In the genomic region with DNA sequence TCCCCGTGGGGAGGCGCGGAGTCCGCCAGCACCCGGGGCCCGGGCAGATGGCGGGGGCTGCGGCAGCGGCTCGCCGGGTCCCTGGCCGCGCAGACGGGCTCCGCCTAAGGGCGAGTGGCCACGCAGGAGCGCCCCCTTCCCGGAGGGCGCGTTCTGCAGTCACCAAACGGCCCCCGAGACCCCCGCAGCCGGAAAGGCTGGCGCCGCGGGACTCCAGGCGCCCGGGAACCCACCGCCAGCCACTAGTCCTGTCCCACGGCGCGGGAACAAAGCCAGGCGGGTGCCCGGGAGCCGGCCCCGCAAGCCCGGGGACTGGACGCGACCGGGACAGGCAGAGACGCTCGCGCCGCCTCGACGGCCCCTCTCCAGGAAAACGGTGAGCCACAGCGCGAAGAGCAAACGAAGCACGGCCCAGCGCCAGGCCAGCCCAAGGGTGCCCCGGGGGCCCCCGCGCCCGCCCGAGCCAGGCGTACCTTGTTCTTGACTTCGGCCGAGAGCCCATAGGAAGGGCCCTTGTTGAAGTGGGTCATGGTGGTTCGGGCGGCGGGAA, we compare ENCODE assay signal across 8 cellular contexts. TPM values are rescaled to one million over a fixed set of nuclear protein-coding genes. Genes with fewer than 3 reads are reported as not detected.
DNase-seq lines count a peak whose midpoint lies in the region; ATAC-seq and TF ChIP-seq lines count a peak whose summit lies in the region.

No MANE protein-coding gene starts in this region.

- H3K4me1 Mint-ChIP-seq in CD4-positive, CD25-positive, alpha-beta regulatory T cell, result peaks cover 0 to 22% (median 12%) of the 10 kb centered on the region in 4 donors
- peaks cover 18 to 35% of the 10 kb centered on the region in 2 donors for H3K4me1 Mint-ChIP-seq in stimulated activated naive B cell treated with anti-CD40 and anti-IgM and Interleukin-4, amounts not matched to agents 10 μg/mL and 1 μg/mL and 100 μg/mL, for 72 hours

- TF ChIP-seq CTCF in coronary artery (IDR thresholded peaks at IDR 0.05) (no peak), left lung (IDR thresholded peaks at IDR 0.05) (peak; percentile 22 to 32)

- ATAC-seq in CD4-positive, CD25-positive, alpha-beta regulatory T cell (ENCODE audit: low read depth in 2 of 2), result peak; percentile 17 to 21
- ATAC-seq in GM18867 (IDR thresholded peaks at IDR 0.05; ENCODE audit: unreplicated experiment) (peak; percentile 29), HG03095 (IDR thresholded peaks at IDR 0.05; ENCODE audit: unreplicated experiment) (peak; percentile 22), left lung (peak; percentile 64)
- ATAC-seq in stimulated activated naive B cell treated with anti-CD40 and anti-IgM and Interleukin-4, amounts not matched to agents 10 μg/mL and 1 μg/mL and 100 μg/mL, for 72 hours (replicated peaks), result peak; percentile 40 to 41

- no peaks in the 10 kb centered on the region for H3K9me3 ChIP-seq in CD4-positive, CD25-positive, alpha-beta regulatory T cell (ENCODE audit: control insufficient read depth in 2 of 2, low read length in 2 of 2)
- H3K9me3 ChIP-seq in SJSA1 (replicated peaks), result no peaks in the 10 kb centered on the region; the same call in 1 of the 2 replicates
- H3K9me3 ChIP-seq in left lung, result no peaks in the 10 kb centered on the region

- intact Hi-C loops in left lung (cut with DNase I), result loop anchor here in 1 of 2 donors (5.0 kb wide), 1 partner anchor 69 kb away; no protein-coding TSS in a partner anchor

- H3K27ac ChIP-seq in CD4-positive, CD25-positive, alpha-beta regulatory T cell (ENCODE audit: insufficient read depth, low read length, poor library complexity, severe bottlenecking), result no peak overlapping the region
- H3K27ac ChIP-seq in SJSA1, result peak overlapping the region; percentile 98
- peak overlapping the region; percentile 94 to 100 for H3K27ac ChIP-seq in coronary artery
- peak overlapping the region; percentile 96 to 99 for H3K27ac ChIP-seq in left lung

- peaks cover 24% of the 10 kb centered on the region for H3K27me3 ChIP-seq in CD4-positive, CD25-positive, alpha-beta regulatory T cell (ENCODE audit: control insufficient read depth, insufficient read depth, low read length)
- H3K27me3 ChIP-seq in SJSA1 (replicated peaks) (no peaks in the 10 kb centered on the region), left lung (peaks cover 0 to 60% of the 10 kb centered on the region in 2 donors)

- no peaks in the 10 kb centered on the region for H3K36me3 Mint-ChIP-seq in CD4-positive, CD25-positive, alpha-beta regulatory T cell
- peaks cover 2 to 3% of the 10 kb centered on the region in 2 donors for H3K36me3 Mint-ChIP-seq in stimulated activated naive B cell treated with anti-CD40 and anti-IgM and Interleukin-4, amounts not matched to agents 10 μg/mL and 1 μg/mL and 100 μg/mL, for 72 hours

- no peaks in the 10 kb centered on the region for H3K36me3 ChIP-seq in CD4-positive, CD25-positive, alpha-beta regulatory T cell (ENCODE audit: control insufficient read depth, insufficient read depth, low read length)
- H3K36me3 ChIP-seq in SJSA1 (peaks cover 51% of the 10 kb centered on the region), left lung (no peaks in the 10 kb centered on the region)

- no peak overlapping the region for H3K27ac Mint-ChIP-seq in CD4-positive, CD25-positive, alpha-beta regulatory T cell
- no peak overlapping the region for H3K27ac Mint-ChIP-seq in stimulated activated naive B cell treated with anti-CD40 and anti-IgM and Interleukin-4, amounts not matched to agents 10 μg/mL and 1 μg/mL and 100 μg/mL, for 72 hours

- H3K4me3 ChIP-seq in CD4-positive, CD25-positive, alpha-beta regulatory T cell (ENCODE audit: low read depth, low read length), result no peak overlapping the region
- H3K4me3 ChIP-seq in SJSA1 (peak overlapping the region; percentile 94), coronary artery (peak overlapping the region; percentile 92), left lung (peak overlapping the region; percentile 70 to 72)

- DNase-seq in CD4-positive, CD25-positive, alpha-beta regulatory T cell, result peak in 1 of 3 donors; percentile 17
- DNase-seq in SJSA1 (ENCODE audit: low read depth in 1 of 2, low spot score in 2 of 2) (peak; percentile 67 to 83), coronary artery (ENCODE audit: low spot score) (peak; percentile 82), left lung (peak; percentile 47 to 82), GF-D8 (lab: John Stamatoyannopoulos, UW) (no peak)
- DNase-seq in stimulated activated naive B cell treated with anti-CD40 and anti-IgM and Interleukin-4, amounts not matched to agents 10 μg/mL and 1 μg/mL and 100 μg/mL, for 72 hours, result no peak

- H3K4me3 Mint-ChIP-seq in CD4-positive, CD25-positive, alpha-beta regulatory T cell, result peak overlapping the region in 2 of 4 donors; percentile 54 to 59
- peak overlapping the region; percentile 82 to 88 for H3K4me3 Mint-ChIP-seq in stimulated activated naive B cell treated with anti-CD40 and anti-IgM and Interleukin-4, amounts not matched to agents 10 μg/mL and 1 μg/mL and 100 μg/mL, for 72 hours

- peaks cover 83% of the 10 kb centered on the region for H3K27me3 Mint-ChIP-seq in CD4-positive, CD25-positive, alpha-beta regulatory T cell
- peaks cover 7 to 26% of the 10 kb centered on the region in 2 donors for H3K27me3 Mint-ChIP-seq in stimulated activated naive B cell treated with anti-CD40 and anti-IgM and Interleukin-4, amounts not matched to agents 10 μg/mL and 1 μg/mL and 100 μg/mL, for 72 hours

- peaks cover 13% of the 10 kb centered on the region for H3K4me1 ChIP-seq in CD4-positive, CD25-positive, alpha-beta regulatory T cell (ENCODE audit: control insufficient read depth, insufficient read depth, low read length, poor library complexity, severe bottlenecking)
- H3K4me1 ChIP-seq in SJSA1 (replicated peaks) (peaks cover 63% of the 10 kb centered on the region), left lung (peaks cover 35 to 41% of the 10 kb centered on the region in 2 donors)

- peaks cover 0 to 4% (median 0%) of the 10 kb centered on the region in 7 donors for H3K9me3 Mint-ChIP-seq in CD4-positive, CD25-positive, alpha-beta regulatory T cell
- no peaks in the 10 kb centered on the region for H3K9me3 Mint-ChIP-seq in stimulated activated naive B cell treated with anti-CD40 and anti-IgM and Interleukin-4, amounts not matched to agents 10 μg/mL and 1 μg/mL and 100 μg/mL, for 72 hours

RNA-seq across cellular contexts. Expression of a gene that starts 0.5 kb away (rescaled TPM):
- 1.0 TPM for total RNA-seq in CD4-positive, CD25-positive, alpha-beta regulatory T cell
- 1 to 10 TPM in 3 of 4 donors, under 1 TPM in 1; 1.00 to 8.7 (median 3.1) TPM for polyA plus RNA-seq in CD4-positive, CD25-positive, alpha-beta regulatory T cell
- total RNA-seq in SJSA1 (2014; rRNA removed; shearing (Covaris generic)), result 543 and 602 TPM in 2 replicates
- 100 to 1,000 TPM; 239 to 290 TPM for total RNA-seq in left lung

Comparison
In these comparisons a context has a peak if more than half of its experiments do, and no peak if none do; other contexts are left out.
1. DNase-seq: peak in SJSA1 (2 of 2), coronary artery (single experiment) and left lung (2 of 2); none in stimulated activated naive B cell treated with anti-CD40 and anti-IgM and Interleukin-4, amounts not matched to agents 10 μg/mL and 1 μg/mL and 100 μg/mL, for 72 hours (single experiment) and GF-D8 (single experiment).
2. RNA of a gene that starts 0.5 kb away (total RNA-seq): 543 to 602 TPM in SJSA1 and 239 to 290 TPM in left lung; 1.0 TPM in CD4-positive, CD25-positive, alpha-beta regulatory T cell (single experiment); every median in the first group is over 100 times any median in the second.
3. Peak in every context shown above with its lines, with median percentiles within 50 percentile points of each other: ATAC-seq.